ENCODE assay signal across 17 cellular contexts in genomic region chr22:49535126-49535525, GRCh38.
DNase-seq lines count a peak whose midpoint lies in the region; FAIRE-seq and TF ChIP-seq lines count a peak whose summit lies in the region.
"Had no signal": no experiment of that assay in that cellular context is flagged by ENCODE, and none has a peak within 500 bp of the region (broad histone marks: within the 10 kb centered on the region; RNA-seq: fewer than 3 reads in every experiment).

No MANE protein-coding gene starts in this region.

- peaks cover 53 to 66% of the 10 kb centered on the region in 2 experiments for H3K4me1 Mint-ChIP-seq in H9
- peaks cover 16% of the 10 kb centered on the region for H3K4me1 Mint-ChIP-seq in type B pancreatic cell (ENCODE audit: unreplicated experiment)

- no peak overlapping the region for H3K18ac ChIP-seq in H9 (ENCODE audit: insufficient read length, low read depth, low read length)
- H3K18ac ChIP-seq in trophoblast cell (ENCODE audit: low read length): no peak overlapping the region

- H2BK12ac ChIP-seq in H9 (ENCODE audit: insufficient read length, low read depth, low read length): no peak overlapping the region
- H2BK12ac ChIP-seq in trophoblast cell (ENCODE audit: low read length): peak overlapping the region; percentile 96

- intact Hi-C loops in kidney (cut with DNase I): no loop called here

- H4K5ac ChIP-seq in H9 (ENCODE audit: insufficient read length, low read depth, low read length): no peak overlapping the region

- H3K14ac ChIP-seq in H9 (ENCODE audit: insufficient read depth, low read length) (0 out of 2 replicates have a peak overlapping the region, but pooled peaks have one; percentile 11), trophoblast cell (ENCODE audit: low read length) (peak overlapping the region; percentile 81)

- H2BK5ac ChIP-seq in H9 (ENCODE audit: insufficient read length, low read length): no peak overlapping the region
- no peak overlapping the region for H2BK5ac ChIP-seq in trophoblast cell (ENCODE audit: low read depth, low read length, poor library complexity)

- H3K27ac Mint-ChIP-seq in H9: peak overlapping the region; percentile 95 to 99 (median 97); a peak in 6 of 7 replicates
- no peak overlapping the region for H3K27ac Mint-ChIP-seq in type B pancreatic cell
- H3K27ac Mint-ChIP-seq: HFFc6 had no signal

- H3K4me3 Mint-ChIP-seq in H9 (peak overlapping the region in 1 of 2 experiments; percentile 45; a peak in 1 of 5 replicates), type B pancreatic cell (no peak overlapping the region)
- H3K4me3 Mint-ChIP-seq: HFFc6 had no signal

- H4K8ac ChIP-seq in H9 (replicated peaks; ENCODE audit: insufficient read length, low read depth, low read length) (no peak overlapping the region), trophoblast cell (ENCODE audit: low read depth, low read length) (no peak overlapping the region)

- H4K12ac ChIP-seq in trophoblast cell (ENCODE audit: low read depth, low read length): no peak overlapping the region

- no peak overlapping the region for H3K23ac ChIP-seq in H9 (ENCODE audit: insufficient read length, low read depth, low read length)
- no peak overlapping the region for H3K23ac ChIP-seq in trophoblast cell (ENCODE audit: low read length)

- H3K4ac ChIP-seq in H9 (ENCODE audit: low read depth, low read length): peak overlapping the region; percentile 91; the same call in 1 of the 2 replicates
- no peak overlapping the region for H3K4ac ChIP-seq in trophoblast cell (ENCODE audit: low read depth, low read length)

- no peaks in the 10 kb centered on the region for H3K36me3 Mint-ChIP-seq in H9 (ENCODE audit: insufficient read depth in 1 of 3, low read depth in 3 of 3)
- peaks cover 4% of the 10 kb centered on the region for H3K36me3 Mint-ChIP-seq in type B pancreatic cell

- H3K9me3 ChIP-seq in H9 (ENCODE audit: control insufficient read depth, low read depth, low read length) (no peaks in the 10 kb centered on the region), Karpas-422 (ENCODE audit: low read length) (no peaks in the 10 kb centered on the region), kidney (ENCODE audit: control insufficient read depth in 1 of 2, low read length in 2 of 2) (no peaks in the 10 kb centered on the region), trophoblast cell (ENCODE audit: insufficient read depth, low read depth, low read length) (peaks cover 5% of the 10 kb centered on the region)

- WGBS in H9 (ENCODE audit: extremely low coverage, insufficient read length, low lambda C conversion rate): no CpG with 5 or more reads among the region's 9 CpGs
- no CpG with 5 or more reads among the region's 9 CpGs for WGBS in trophoblast cell (ENCODE audit: extremely low coverage, insufficient coverage, insufficient read length)

- H3K27me3 Mint-ChIP-seq in H9 (ENCODE audit: low read depth) (peaks cover 2% of the 10 kb centered on the region), type B pancreatic cell (peaks cover 37% of the 10 kb centered on the region)

- no peak overlapping the region for H3K56ac ChIP-seq in H9 (ENCODE audit: insufficient read length, low read depth, low read length)

- peak; percentile 20 for DNase-seq in H9
- DNase-seq in Karpas-422: no peak
- DNase-seq in kidney: peak; percentile 51
- no peak for DNase-seq in trophoblast cell
- no peak for DNase-seq in activated naive CD4-positive, alpha-beta T cell (lab: John Stamatoyannopoulos, UW)
- DNase-seq in type B pancreatic cell (ENCODE audit: extremely low spot score, unreplicated experiment): no peak
- no peak for DNase-seq in activated T-cell treated with anti-CD3 and anti-CD28 coated beads, Interleukin-2, amount 50 U/mL, for 1 hour
- DNase-seq: DND-41, GDM1, GOT3, HFFc6, NCI-H1105 treated with DMSO at 0.1 percent for 48 hours, NCI-H1694 treated with DMSO at 0.1 percent for 48 hours, NCI-H446 treated with DMSO at 0.1 percent for 48 hours, NCI-H748 treated with DMSO at 0.1 percent for 48 hours had no signal

- no peak overlapping the region for H3T11ph ChIP-seq in H9 (ENCODE audit: low read length)

- H3K9me3 Mint-ChIP-seq in H9: no peaks in the 10 kb centered on the region
- H3K9me3 Mint-ChIP-seq in type B pancreatic cell: no peaks in the 10 kb centered on the region

- H3K9ac ChIP-seq in H9 (ENCODE audit: extremely low read depth, insufficient read length, low read length) (no peak overlapping the region), Karpas-422 (ENCODE audit: low read length) (peak overlapping the region; percentile 60), kidney (ENCODE audit: low read length in 2 of 2) (no peak overlapping the region), trophoblast cell (ENCODE audit: low read length) (no peak overlapping the region)

- peaks cover 8% of the 10 kb centered on the region; the same call in 1 of the 2 replicates for H3K4me1 ChIP-seq in H9 (ENCODE audit: insufficient read depth, low read length)
- peaks cover 88% of the 10 kb centered on the region for H3K4me1 ChIP-seq in Karpas-422 (ENCODE audit: low read length)
- H3K4me1 ChIP-seq in kidney (ENCODE audit: control insufficient read depth in 1 of 2, insufficient read depth in 1 of 2, low read depth in 1 of 2, low read length in 2 of 2): no peaks in the 10 kb centered on the region
- H3K4me1 ChIP-seq in trophoblast cell (ENCODE audit: control insufficient read depth in 1 of 2, insufficient read depth in 2 of 2, low read length in 2 of 2): peaks cover 14 to 17% of the 10 kb centered on the region in 2 experiments

- H2AK5ac ChIP-seq in H9 (ENCODE audit: insufficient read length, low read length) (no peak overlapping the region), trophoblast cell (ENCODE audit: low read length) (peak overlapping the region; percentile 96)

- H2BK120ac ChIP-seq in H9 (ENCODE audit: low read depth, low read length, poor library complexity, severe bottlenecking) (no peak overlapping the region), trophoblast cell (ENCODE audit: insufficient read depth, low read length, poor library complexity) (peak overlapping the region; percentile 92)

- H3K4me3 ChIP-seq in Karpas-422 (ENCODE audit: low read length) (no peak overlapping the region), kidney (ENCODE audit: low read length in 2 of 2) (no peak overlapping the region), trophoblast cell (ENCODE audit: low read depth, low read length) (no peak overlapping the region)
- H3K4me3 ChIP-seq: GM12878 had no signal

- no peaks in the 10 kb centered on the region for H3K9me2 ChIP-seq in Karpas-422 (replicated peaks; ENCODE audit: insufficient read depth, low read length)

- no peak for FAIRE-seq in kidney (lab: Jason Lieb, UNC)
- FAIRE-seq: GM12878 had no signal

- H3K79me1 ChIP-seq in H9 (ENCODE audit: insufficient read depth, low read depth, low read length, poor library complexity, severe bottlenecking) (no peaks in the 10 kb centered on the region), trophoblast cell (ENCODE audit: low read length) (peaks cover 11% of the 10 kb centered on the region)

- no peak overlapping the region for H3K4me2 ChIP-seq in H9 (ENCODE audit: insufficient read depth, insufficient read length, low read length)
- H3K4me2 ChIP-seq in Karpas-422 (ENCODE audit: low read depth, low read length, poor library complexity, severe bottlenecking): peak overlapping the region; percentile 25
- H3K4me2 ChIP-seq in trophoblast cell (ENCODE audit: low read length): no peak overlapping the region

- H3K36me3 ChIP-seq in Karpas-422 (ENCODE audit: insufficient read depth, low read length) (no peaks in the 10 kb centered on the region), kidney (ENCODE audit: control insufficient read depth in 1 of 2, insufficient read depth in 2 of 2, low read length in 2 of 2) (no peaks in the 10 kb centered on the region), trophoblast cell (ENCODE audit: control insufficient read depth in 1 of 2, insufficient read depth in 2 of 2, low read length in 2 of 2) (no peaks in the 10 kb centered on the region)

- no peak overlapping the region for H2BK15ac ChIP-seq in H9 (ENCODE audit: low read depth, low read length)

- H3K79me2 ChIP-seq in H9 (ENCODE audit: insufficient read depth, low read length) (no peaks in the 10 kb centered on the region), Karpas-422 (ENCODE audit: low read length) (peaks cover 21% of the 10 kb centered on the region), trophoblast cell (ENCODE audit: control insufficient read depth, insufficient read depth, low read length, poor library complexity) (no peaks in the 10 kb centered on the region)

- no peaks in the 10 kb centered on the region for H4K20me1 ChIP-seq in H9 (ENCODE audit: control insufficient read depth, insufficient read depth, insufficient read length)
- H4K20me1 ChIP-seq in Karpas-422 (ENCODE audit: insufficient read depth, low read depth, low read length): no peaks in the 10 kb centered on the region

- H2AFZ ChIP-seq in H9 (ENCODE audit: low read length): no peak overlapping the region
- H2AFZ ChIP-seq in Karpas-422 (ENCODE audit: low read length): no peak overlapping the region
- H2AFZ ChIP-seq in trophoblast cell (ENCODE audit: insufficient read depth, low read length, poor library complexity): no peak overlapping the region

- H2BK20ac ChIP-seq in H9 (ENCODE audit: low read depth, low read length, poor library complexity, severe bottlenecking): no peak overlapping the region

- TF ChIP-seq CTCF in H9 (conservative IDR thresholded peaks at IDR 0.05): no peak
- no peak for TF ChIP-seq CTCF in kidney (IDR thresholded peaks at IDR 0.05; ENCODE audit: borderline replicate concordance, extremely low read depth, insufficient read depth)
- no peak for TF ChIP-seq CTCF in type B pancreatic cell (conservative IDR thresholded peaks at IDR 0.05)

- H3K27ac ChIP-seq in H9 (ENCODE audit: insufficient read length, low read depth, low read length) (no peak overlapping the region), Karpas-422 (ENCODE audit: low read length) (peak overlapping the region; percentile 97), kidney (ENCODE audit: low read depth in 2 of 2, low read length in 2 of 2) (no peak overlapping the region), trophoblast cell (ENCODE audit: low read depth, low read length) (no peak overlapping the region)
- H3K27ac ChIP-seq: C4-2B had no signal

- H3K27me3 ChIP-seq in H9 (ENCODE audit: insufficient read depth, low read length) (no peaks in the 10 kb centered on the region; the same call in 1 of the 2 replicates), Karpas-422 (ENCODE audit: low read length) (no peaks in the 10 kb centered on the region), trophoblast cell (ENCODE audit: insufficient read depth, low read length) (no peaks in the 10 kb centered on the region)

- peak overlapping the region; percentile 98 for H4K91ac ChIP-seq in H9 (ENCODE audit: insufficient read length, low read depth, low read length)
- peak overlapping the region; percentile 95 for H4K91ac ChIP-seq in trophoblast cell (ENCODE audit: low read depth, low read length)

- peaks cover 3% of the 10 kb centered on the region for H3K23me2 ChIP-seq in H9 (ENCODE audit: insufficient read length, low read depth, low read length, poor library complexity, severe bottlenecking)

Comparison
In these comparisons a context has a peak if more than half of its experiments do, and no peak if none do; other contexts are left out.
1. DNase-seq: peak in H9 (single experiment) and kidney (single experiment); none in Karpas-422 (single experiment), trophoblast cell (0 of 2), activated naive CD4-positive, alpha-beta T cell (0 of 4), type B pancreatic cell (single experiment) and activated T-cell treated with anti-CD3 and anti-CD28 coated beads, Interleukin-2, amount 50 U/mL, for 1 hour (single experiment).